In genomic region chr1:120092232-120093218, GRCh38 we compare ENCODE assay signal across 8 cellular contexts. TPM values are rescaled to one million over a fixed set of nuclear protein-coding genes. Genes with fewer than 3 reads are reported as not detected.
DNase-seq lines count a peak whose midpoint lies in the region; ATAC-seq and TF ChIP-seq lines count a peak whose summit lies in the region.
"Not testable (repeated sequence)": the region's sequence is repeated elsewhere in the genome, so short reads cannot be mapped to it uniquely, and the experiment has no call there.

No MANE protein-coding gene starts in this region.

- H3K4ac ChIP-seq in IMR-90 (ENCODE audit: low read depth, low read length): not testable (repeated sequence)

- H2BK20ac ChIP-seq in IMR-90 (ENCODE audit: low read depth, low read length): not testable (repeated sequence)

- TF ChIP-seq POLR2A in IMR-90 (IDR thresholded peaks at IDR 0.05; ENCODE audit: low read depth, low read length); right lobe of liver (IDR thresholded peaks at IDR 0.05): not testable (repeated sequence)

- not testable (repeated sequence) for ATAC-seq in IMR-90 (ENCODE audit: low read depth); stimulated activated memory B cell treated with anti-CD40 and anti-IgM and Interleukin-4, amounts not matched to agents 10 μg/mL and 1 μg/mL and 100 μg/mL, for 72 hours
- ATAC-seq in left colon (peak; percentile 53), right lobe of liver (peak; percentile 59 to 83 (median 74)), mucosa of descending colon (peak; percentile 28)

- H3K9me3 ChIP-seq in IMR-90 (ENCODE audit: control insufficient read depth, insufficient read depth, low read length); OCI-LY1 (ENCODE audit: low read length); right lobe of liver; mucosa of descending colon: not testable (repeated sequence)

- dilution Hi-C loops in IMR-90 (cut with HindIII; ENCODE audit: low sequenced_read_pairs, unreplicated experiment): not testable (repeated sequence)

- CTCF ChIA-PET in IMR-90 (lab: Yijun Ruan, JAX): not testable (repeated sequence)

- not testable (repeated sequence) for TF ChIP-seq CTCF in CD14-positive monocyte (IDR thresholded peaks at IDR 0.05); IMR-90 (conservative IDR thresholded peaks at IDR 0.05; ENCODE audit: low read depth, low read length); OCI-LY1 (IDR thresholded peaks at IDR 0.05; ENCODE audit: low read length); right lobe of liver (IDR thresholded peaks at IDR 0.05); mucosa of descending colon (IDR thresholded peaks at IDR 0.05)

- not testable (repeated sequence) for H2AFZ ChIP-seq in IMR-90 (replicated peaks; ENCODE audit: low read length, poor library complexity); OCI-LY1 (ENCODE audit: low read length)

- H2BK15ac ChIP-seq in IMR-90 (ENCODE audit: low read depth, low read length): not testable (repeated sequence)

- peak overlapping the region in 6 of 7 donors; percentile 45 to 68 (median 54) for H3K27ac Mint-ChIP-seq in CD14-positive monocyte
- H3K27ac Mint-ChIP-seq in stimulated activated memory B cell treated with anti-CD40 and anti-IgM and Interleukin-4, amounts not matched to agents 10 μg/mL and 1 μg/mL and 100 μg/mL, for 72 hours: peak overlapping the region; percentile 49

- in situ Hi-C loops in IMR-90 (cut with MboI; ENCODE audit: low sequenced_read_pairs): not testable (repeated sequence)

- not testable (repeated sequence) for H3K27me3 Mint-ChIP-seq in CD14-positive monocyte (ENCODE audit: low read depth in 3 of 3); stimulated activated memory B cell treated with anti-CD40 and anti-IgM and Interleukin-4, amounts not matched to agents 10 μg/mL and 1 μg/mL and 100 μg/mL, for 72 hours

- not testable (repeated sequence) for H3K79me1 ChIP-seq in IMR-90 (ENCODE audit: low read depth in 1 of 2, low read length in 2 of 2)

- H3K9me1 ChIP-seq in IMR-90 (ENCODE audit: insufficient read depth, low read length): not testable (repeated sequence)

- not testable (repeated sequence) for H3K14ac ChIP-seq in IMR-90 (replicated peaks; ENCODE audit: low read depth, low read length)

- not testable (repeated sequence) for H3K9me2 ChIP-seq in OCI-LY1 (ENCODE audit: low read depth, low read length)

- H3F3A ChIP-seq in OCI-LY1 (ENCODE audit: insufficient read depth, low read length): not testable (repeated sequence)

- not testable (repeated sequence) for H4K5ac ChIP-seq in IMR-90 (ENCODE audit: low read depth, low read length)

- DNase-seq in CD14-positive monocyte (ENCODE audit: low spot score); IMR-90; left colon; right lobe of liver; mucosa of descending colon: not testable (repeated sequence)
- peak; percentile 1 for DNase-seq in RPMI8226

- H3K4me3 Mint-ChIP-seq in CD14-positive monocyte; stimulated activated memory B cell treated with anti-CD40 and anti-IgM and Interleukin-4, amounts not matched to agents 10 μg/mL and 1 μg/mL and 100 μg/mL, for 72 hours: not testable (repeated sequence)

- not testable (repeated sequence) for H3K18ac ChIP-seq in IMR-90 (ENCODE audit: low read depth, low read length)

- H3K4me3 ChIP-seq in IMR-90 (ENCODE audit: insufficient read depth, low read depth, low read length); OCI-LY1 (ENCODE audit: low read depth, low read length, poor library complexity, severe bottlenecking); right lobe of liver; mucosa of descending colon: not testable (repeated sequence)

- not testable (repeated sequence) for H3K27ac ChIP-seq in IMR-90 (ENCODE audit: insufficient read depth, low read length); right lobe of liver
- H3K27ac ChIP-seq in OCI-LY1 (ENCODE audit: low read depth, low read length, poor library complexity, severe bottlenecking): peak overlapping the region; percentile 64

- H3K36me3 Mint-ChIP-seq in CD14-positive monocyte; stimulated activated memory B cell treated with anti-CD40 and anti-IgM and Interleukin-4, amounts not matched to agents 10 μg/mL and 1 μg/mL and 100 μg/mL, for 72 hours: not testable (repeated sequence)

- H3K4me1 Mint-ChIP-seq in CD14-positive monocyte: peaks cover 16% of the 10 kb centered on the region
- H3K4me1 Mint-ChIP-seq in stimulated activated memory B cell treated with anti-CD40 and anti-IgM and Interleukin-4, amounts not matched to agents 10 μg/mL and 1 μg/mL and 100 μg/mL, for 72 hours: peaks cover 17% of the 10 kb centered on the region

- not testable (repeated sequence) for TF ChIP-seq RAD21 in IMR-90 (IDR thresholded peaks at IDR 0.05; ENCODE audit: low read length)

- not testable (repeated sequence) for H3K36me3 ChIP-seq in IMR-90 (ENCODE audit: control insufficient read depth, insufficient read depth, low read length); OCI-LY1 (ENCODE audit: insufficient read depth, low read length); right lobe of liver; mucosa of descending colon (ENCODE audit: low read depth)

- intact Hi-C loops in CD14-positive monocyte (cut with micrococcal nuclease); IMR-90 (cut with micrococcal nuclease); left colon (cut with DNase I, micrococcal nuclease); right lobe of liver (cut with DNase I); mucosa of descending colon (cut with DNase I, micrococcal nuclease): not testable (repeated sequence)

- not testable (repeated sequence) for H3K4me2 ChIP-seq in IMR-90 (ENCODE audit: low read depth, low read length); OCI-LY1 (ENCODE audit: low read length)

- H3K79me2 ChIP-seq in OCI-LY1 (ENCODE audit: insufficient read depth, low read length): not testable (repeated sequence)

- no CpG with 5 or more reads among the region's 4 CpGs for WGBS in IMR-90 (ENCODE audit: extremely low coverage in 2 of 2, insufficient read length in 1 of 2), 2 experiments
- WGBS in right lobe of liver (ENCODE audit: insufficient coverage, low coverage, low lambda C conversion rate, missing lambda C conversion rate): 27% methylated on average over 4 of the region's 4 CpGs

- H3K56ac ChIP-seq in IMR-90 (ENCODE audit: extremely low read depth, insufficient read depth, low read length): not testable (repeated sequence)

- not testable (repeated sequence) for H2AK5ac ChIP-seq in IMR-90 (ENCODE audit: low read depth, low read length)

- H2BK120ac ChIP-seq in IMR-90 (ENCODE audit: low read depth, low read length): not testable (repeated sequence)

- BruUV-seq in IMR-90 (replicated peaks; lab: Mats Ljungman, UMichigan): not testable (repeated sequence)

- H3K27me3 ChIP-seq in IMR-90 (ENCODE audit: control insufficient read depth, insufficient read depth, low read length); OCI-LY1 (ENCODE audit: insufficient read depth, low read length); right lobe of liver: not testable (repeated sequence)

- not testable (repeated sequence) for H3K4me1 ChIP-seq in IMR-90 (ENCODE audit: control insufficient read depth, insufficient read depth, low read length); OCI-LY1 (ENCODE audit: insufficient read depth, low read length, severe bottlenecking); right lobe of liver; mucosa of descending colon (ENCODE audit: low read depth)

- not testable (repeated sequence) for H2BK5ac ChIP-seq in IMR-90 (ENCODE audit: low read depth, low read length, poor library complexity, severe bottlenecking)

- H4K20me1 ChIP-seq in IMR-90 (ENCODE audit: insufficient read depth, low read length); OCI-LY1 (ENCODE audit: insufficient read depth, low read length): not testable (repeated sequence)

- not testable (repeated sequence) for H4K8ac ChIP-seq in IMR-90 (ENCODE audit: low read depth in 2 of 2, low read length in 2 of 2)

- H4K91ac ChIP-seq in IMR-90 (ENCODE audit: insufficient read depth, low read depth, low read length): not testable (repeated sequence)

- H2AK9ac ChIP-seq in IMR-90 (replicated peaks; ENCODE audit: low read depth, low read length, poor library complexity): not testable (repeated sequence)

- H3K9me3 Mint-ChIP-seq in CD14-positive monocyte; stimulated activated memory B cell treated with anti-CD40 and anti-IgM and Interleukin-4, amounts not matched to agents 10 μg/mL and 1 μg/mL and 100 μg/mL, for 72 hours: not testable (repeated sequence)

- H3K23ac ChIP-seq in IMR-90 (ENCODE audit: low read depth, low read length): not testable (repeated sequence)

- POLR2A ChIA-PET in IMR-90 (lab: Charles Lee; ENCODE audit: unreplicated experiment): not testable (repeated sequence)

- not testable (repeated sequence) for H3K9ac ChIP-seq in IMR-90 (ENCODE audit: low read depth, low read length); OCI-LY1 (ENCODE audit: low read length)

TF ChIP-seq in IMR-90, 13 proteins besides CTCF, POLR2A, EP300 and RAD21:
- peak; percentile 67 for TF ChIP-seq MAFK (IDR thresholded peaks at IDR 0.05; ENCODE audit: low read depth, low read length)

RNA-seq across cellular contexts. Expression of gene NOTCH2, which starts 23.1 kb away (rescaled TPM):
- polyA plus RNA-seq in CD14-positive monocyte (10 to 100 TPM; 47.3 to 86.6 TPM), IMR-90 (2012; rRNA removed) (37.4 and 40.4 TPM in 2 replicates)
- total RNA-seq in IMR-90 (2012; rRNA removed) (128 and 131 TPM in 2 replicates), left colon (10 to 100 TPM; 50.7 to 66.6 TPM), right lobe of liver (10 to 100 TPM; 32.4 to 75.2 (median 49.0) TPM), mucosa of descending colon (10 to 100 TPM; 57.7 to 99.3 (median 60.8) TPM)
- 22.4 and 28.6 TPM in 2 replicates for polyA plus RNA-seq in IMR-90 (2012; cell fraction: cytosol; rRNA removed)
- polyA plus RNA-seq in IMR-90 (2012; cell fraction: nucleus; rRNA removed; ENCODE audit: low replicate concordance): 43.5 and 64.2 TPM in 2 replicates
